Comparison of ENCODE assay signal across 14 cellular contexts in genomic region chr14:22320353-22320733, GRCh38.
DNase-seq lines count a peak whose midpoint lies in the region; ATAC-seq and TF ChIP-seq lines count a peak whose summit lies in the region.
"Had no signal": no experiment of that assay in that cellular context is flagged by ENCODE, and none has a peak within 500 bp of the region (broad histone marks: within the 10 kb centered on the region; RNA-seq: fewer than 3 reads in every experiment).

No MANE protein-coding gene starts in this region.

- H3K4me1 Mint-ChIP-seq in activated T-cell treated with anti-CD3 and anti-CD28 coated beads, Interleukin-2, amount 50 U/mL, for 4 hours (ENCODE audit: low read depth): no peaks in the 10 kb centered on the region
- H3K4me1 Mint-ChIP-seq in activated naive CD8-positive, alpha-beta T cell treated with anti-CD3 and anti-CD28 coated beads, Interleukin-2, amount 50 U/mL, for 24 hours: no peaks in the 10 kb centered on the region
- peaks cover 3% of the 10 kb centered on the region for H3K4me1 Mint-ChIP-seq in neural progenitor cell

- H3K27me3 ChIP-seq in neural progenitor cell: no peaks in the 10 kb centered on the region
- H3K27me3 ChIP-seq: stomach, uterus had no signal

- H3K36me3 ChIP-seq in neural progenitor cell: no peaks in the 10 kb centered on the region
- H3K36me3 ChIP-seq: lower lobe of right lung, stomach, uterus had no signal

- H3K4me3 ChIP-seq in neural progenitor cell: no peak overlapping the region
- H3K4me3 ChIP-seq: lower lobe of right lung, psoas muscle, stomach, uterus had no signal

- no peaks in the 10 kb centered on the region for H3K9me3 Mint-ChIP-seq in activated T-cell treated with anti-CD3 and anti-CD28 coated beads, Interleukin-2, amount 50 U/mL, for 4 hours
- H3K9me3 Mint-ChIP-seq in activated naive CD8-positive, alpha-beta T cell treated with anti-CD3 and anti-CD28 coated beads, Interleukin-2, amount 50 U/mL, for 24 hours: no peaks in the 10 kb centered on the region
- no peaks in the 10 kb centered on the region for H3K9me3 Mint-ChIP-seq in neural progenitor cell
- H3K9me3 Mint-ChIP-seq: natural killer cell treated with Interleukin-12 subunit alpha and Interleukin-12 subunit beta and Interleukin-15 and Interleukin-18, amount 100 ng/mL, for 72 hours had no signal

- no peaks in the 10 kb centered on the region for H3K27me3 Mint-ChIP-seq in activated T-cell treated with anti-CD3 and anti-CD28 coated beads, Interleukin-2, amount 50 U/mL, for 4 hours (ENCODE audit: low read depth)
- no peaks in the 10 kb centered on the region for H3K27me3 Mint-ChIP-seq in activated naive CD8-positive, alpha-beta T cell treated with anti-CD3 and anti-CD28 coated beads, Interleukin-2, amount 50 U/mL, for 24 hours
- H3K27me3 Mint-ChIP-seq in neural progenitor cell (ENCODE audit: insufficient read depth, low read depth): no peaks in the 10 kb centered on the region

- no peaks in the 10 kb centered on the region for H3K79me2 ChIP-seq in neural progenitor cell (ENCODE audit: low read depth)

- no peaks in the 10 kb centered on the region for H3K36me3 Mint-ChIP-seq in activated T-cell treated with anti-CD3 and anti-CD28 coated beads, Interleukin-2, amount 50 U/mL, for 4 hours (ENCODE audit: insufficient read depth)
- no peaks in the 10 kb centered on the region for H3K36me3 Mint-ChIP-seq in activated naive CD8-positive, alpha-beta T cell treated with anti-CD3 and anti-CD28 coated beads, Interleukin-2, amount 50 U/mL, for 24 hours (ENCODE audit: low read depth)
- H3K36me3 Mint-ChIP-seq in neural progenitor cell: no peaks in the 10 kb centered on the region
- H3K36me3 Mint-ChIP-seq: natural killer cell treated with Interleukin-12 subunit alpha and Interleukin-12 subunit beta and Interleukin-15 and Interleukin-18, amount 100 ng/mL, for 72 hours had no signal

- H3K27ac ChIP-seq in neural progenitor cell: no peak overlapping the region
- H3K27ac ChIP-seq: lower lobe of right lung, psoas muscle, stomach, uterus had no signal

- H3F3A ChIP-seq in neural progenitor cell (ENCODE audit: low read depth): no peaks in the 10 kb centered on the region

- H4K20me1 ChIP-seq in neural progenitor cell (ENCODE audit: low read depth): no peaks in the 10 kb centered on the region

- ATAC-seq in activated T-cell treated with anti-CD3 and anti-CD28 coated beads, Interleukin-2, amount 50 U/mL, for 4 hours: no peak
- ATAC-seq in activated naive CD8-positive, alpha-beta T cell treated with anti-CD3 and anti-CD28 coated beads, Interleukin-2, amount 50 U/mL, for 24 hours: no peak
- ATAC-seq in HG03342 (IDR thresholded peaks at IDR 0.05; ENCODE audit: unreplicated experiment): no peak
- no peak for ATAC-seq in HG03432 (IDR thresholded peaks at IDR 0.05; ENCODE audit: unreplicated experiment)

- DNase-seq in activated T-cell treated with anti-CD3 and anti-CD28 coated beads, Interleukin-2, amount 50 U/mL, for 4 hours: no peak
- DNase-seq in activated T-cell treated with anti-CD3 and anti-CD28 coated beads, Interleukin-2, amount 50 U/mL, for 1 hour: no peak
- peak; percentile 16 for DNase-seq in NCI-H69 (lab: John Stamatoyannopoulos, UW)
- DNase-seq in activated naive CD8-positive, alpha-beta T cell treated with anti-CD3 and anti-CD28 coated beads, Interleukin-2, amount 50 U/mL, for 24 hours: no peak
- no peak for DNase-seq in neural progenitor cell (ENCODE audit: low spot score)
- no peak for DNase-seq in T-helper 9 cell
- DNase-seq: KG1, lower lobe of right lung, psoas muscle had no signal

- H3K4me3 Mint-ChIP-seq in activated T-cell treated with anti-CD3 and anti-CD28 coated beads, Interleukin-2, amount 50 U/mL, for 4 hours: peak overlapping the region; percentile 69
- H3K4me3 Mint-ChIP-seq in activated naive CD8-positive, alpha-beta T cell treated with anti-CD3 and anti-CD28 coated beads, Interleukin-2, amount 50 U/mL, for 24 hours: peak overlapping the region; percentile 61
- no peak overlapping the region for H3K4me3 Mint-ChIP-seq in neural progenitor cell
- H3K4me3 Mint-ChIP-seq: natural killer cell treated with Interleukin-12 subunit alpha and Interleukin-12 subunit beta and Interleukin-15 and Interleukin-18, amount 100 ng/mL, for 72 hours had no signal

- no peak for TF ChIP-seq CTCF in neural progenitor cell (IDR thresholded peaks at IDR 0.05)

- no peaks in the 10 kb centered on the region for H3K9me3 ChIP-seq in neural progenitor cell (ENCODE audit: low read depth)
- H3K9me3 ChIP-seq: lower lobe of right lung, psoas muscle, stomach, uterus had no signal

- H3K4me2 ChIP-seq in neural progenitor cell: no peak overlapping the region

- H3K27ac Mint-ChIP-seq in activated naive CD8-positive, alpha-beta T cell treated with anti-CD3 and anti-CD28 coated beads, Interleukin-2, amount 50 U/mL, for 24 hours: no peak overlapping the region
- H3K27ac Mint-ChIP-seq in neural progenitor cell: no peak overlapping the region
- H3K27ac Mint-ChIP-seq: natural killer cell treated with Interleukin-12 subunit alpha and Interleukin-12 subunit beta and Interleukin-15 and Interleukin-18, amount 100 ng/mL, for 72 hours had no signal

- H3K4me1 ChIP-seq in neural progenitor cell: no peaks in the 10 kb centered on the region
- H3K4me1 ChIP-seq: lower lobe of right lung, psoas muscle, stomach, uterus had no signal

- peak overlapping the region; percentile 84 for H2AFZ ChIP-seq in neural progenitor cell (replicated peaks)

- no peak overlapping the region for H3K9ac ChIP-seq in neural progenitor cell
